1 cellular context compared by ENCODE assay signal in the genomic region with DNA sequence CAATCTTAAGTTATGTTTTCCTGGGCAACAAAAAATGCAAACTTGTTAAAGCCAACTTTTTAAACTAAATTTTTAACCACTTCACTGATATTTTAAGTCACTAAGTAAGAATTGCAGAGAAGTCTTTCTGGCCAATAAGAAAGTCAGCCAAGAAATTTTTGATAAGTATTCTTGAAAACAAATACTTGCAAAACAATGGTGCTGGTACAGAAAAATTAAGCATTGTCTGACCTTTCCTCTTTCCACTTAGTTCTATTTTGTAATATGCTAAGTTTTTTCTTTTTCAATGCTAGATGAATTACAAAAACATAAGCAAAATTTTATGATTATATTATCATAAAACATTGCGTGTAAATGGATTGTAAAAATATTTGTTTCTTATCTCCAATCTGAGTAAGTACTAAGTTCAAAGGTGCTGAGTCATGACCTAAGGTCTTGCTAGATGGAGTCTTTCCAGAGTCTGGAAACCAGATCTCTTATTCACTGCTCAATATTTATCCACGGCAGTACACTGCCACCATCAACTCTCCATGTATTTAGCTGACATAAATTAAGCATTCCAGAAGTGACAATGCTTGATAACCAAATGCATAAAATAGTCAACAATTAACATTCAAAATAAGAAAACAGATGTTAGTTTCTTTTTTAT.
TF ChIP-seq lines count a peak whose summit lies in the region.

No MANE protein-coding gene starts in this region.

TF ChIP-seq in HepG2, 621 proteins besides CTCF, POLR2A, EP300 and RAD21 (continued from another document):
- no peak for TF ChIP-seq HDAC1 (CRISPR knock-in tag; IDR thresholded peaks at IDR 0.05)
- TF ChIP-seq, protein P1, sequence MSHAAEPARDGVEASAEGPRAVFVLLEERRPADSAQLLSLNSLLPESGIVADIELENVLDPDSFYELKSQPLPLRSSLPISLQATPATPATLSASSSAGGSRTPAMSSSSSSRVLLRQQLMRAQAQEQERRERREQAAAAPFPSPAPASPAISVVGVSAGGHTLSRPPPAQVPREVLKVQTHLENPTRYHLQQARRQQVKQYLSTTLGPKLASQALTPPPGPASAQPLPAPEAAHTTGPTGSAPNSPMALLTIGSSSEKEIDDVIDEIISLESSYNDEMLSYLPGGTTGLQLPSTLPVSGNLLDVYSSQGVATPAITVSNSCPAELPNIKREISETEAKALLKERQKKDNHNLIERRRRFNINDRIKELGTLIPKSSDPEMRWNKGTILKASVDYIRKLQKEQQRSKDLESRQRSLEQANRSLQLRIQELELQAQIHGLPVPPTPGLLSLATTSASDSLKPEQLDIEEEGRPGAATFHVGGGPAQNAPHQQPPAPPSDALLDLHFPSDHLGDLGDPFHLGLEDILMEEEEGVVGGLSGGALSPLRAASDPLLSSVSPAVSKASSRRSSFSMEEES (CRISPR knock-in tag; IDR thresholded peaks at IDR 0.05), result no peak
- peak; percentile 38 to 57 for TF ChIP-seq MAFK (conservative IDR thresholded peaks at IDR 0.05 in 1 of 2, IDR thresholded peaks at IDR 0.05 in 1 of 2; ENCODE audit: low read length in 2 of 2)
- no peak for TF ChIP-seq ZBTB42 (CRISPR knock-in tag; IDR thresholded peaks at IDR 0.05)
- TF ChIP-seq FOXM1 (CRISPR knock-in tag; IDR thresholded peaks at IDR 0.05), result no peak
- no peak for TF ChIP-seq ATF6 (CRISPR knock-in tag; conservative IDR thresholded peaks at IDR 0.05)
- no peak for TF ChIP-seq CBX2 (IDR thresholded peaks at IDR 0.05; ENCODE audit: low read depth, low read length)
- TF ChIP-seq CBX2 (CRISPR knock-in tag; IDR thresholded peaks at IDR 0.05; ENCODE audit: low read depth), result no peak
- TF ChIP-seq EHMT2 (IDR thresholded peaks at IDR 0.05; ENCODE audit: borderline replicate concordance, low read depth, low read length), result no peak
